In genomic region chr1:41321277-41321676, GRCh38 we compare ENCODE assay signal across 24 cellular contexts. TPM values are rescaled to one million over a fixed set of nuclear protein-coding genes. Genes with fewer than 3 reads are reported as not detected.
"Had no signal": no experiment of that assay in that cellular context is flagged by ENCODE, and none has a peak within 500 bp of the region (broad histone marks: within the 10 kb centered on the region; RNA-seq: fewer than 3 reads in every experiment).

No MANE protein-coding gene starts in this region.

- H3K36me3 Mint-ChIP-seq: activated CD4-positive, alpha-beta memory T cell treated with anti-CD3 and anti-CD28 coated beads for 36 hours; activated naive CD8-positive, alpha-beta T cell; brain had no signal

- H3K4me2 ChIP-seq: KMS-11 had no signal

- H3K27ac ChIP-seq: KMS-11 had no signal

- ATAC-seq: T-helper 17 cell had no signal

- H3K9ac ChIP-seq: KMS-11 had no signal

- H3K4me1 Mint-ChIP-seq: activated CD4-positive, alpha-beta T cell treated with anti-CD3 and anti-CD28 coated beads, Interleukin-2, amount 10 ng/mL, durations not matched to agents 7 days and 5 days; central memory CD8-positive, alpha-beta T cell had no signal

- DNase-seq: activated CD4-positive, alpha-beta memory T cell treated with anti-CD3 and anti-CD28 coated beads for 36 hours; activated CD4-positive, alpha-beta T cell treated with anti-CD3 and anti-CD28 coated beads, Interleukin-2, amount 10 ng/mL, durations not matched to agents 7 days and 5 days; activated CD4-positive, CD25-positive, alpha-beta regulatory T cell; activated effector memory CD4-positive, alpha-beta T cell treated with anti-CD3 and anti-CD28 coated beads, Interleukin-2, amount 50 U/mL, for 16 hours; activated naive CD4-positive, alpha-beta T cell treated with Interleukin-2 at 50 U/mL for 16 hours; activated T-cell treated with anti-CD3 and anti-CD28 coated beads, Interleukin-2, amount 50 U/mL, for 24 hours; amygdala; NCI-H1092; NCI-H1417 treated with DMSO at 0.1 percent for 48 hours; NCI-H2029; NCI-H2107; NCI-H345; NCI-H510A; NCI-H526 treated with DMSO at 0.1 percent for 48 hours; SIG-M5; T-helper 17 cell; T-helper 9 cell had no signal

- H3K9me3 Mint-ChIP-seq: activated CD4-positive, alpha-beta memory T cell treated with anti-CD3 and anti-CD28 coated beads for 36 hours; activated CD4-positive, alpha-beta T cell treated with anti-CD3 and anti-CD28 coated beads, Interleukin-2, amount 10 ng/mL, durations not matched to agents 7 days and 5 days; activated T-cell treated with anti-CD3 and anti-CD28 coated beads, Interleukin-2, amount 50 U/mL, for 24 hours; activated T-helper 1 cell treated with anti-CD3 and anti-CD28 coated beads, Interleukin-12 subunit alpha, Interleukin-12 subunit beta, Interleukin-2, Interleukin-4 antibody, amounts not matched to agents 30 ng/mL and 10 ng/mL and 1 ng/mL, durations not matched to agents 14 hours and 24 hours and 36 hours; brain; central memory CD8-positive, alpha-beta T cell had no signal

- H3K27me3 Mint-ChIP-seq: activated CD4-positive, alpha-beta memory T cell treated with anti-CD3 and anti-CD28 coated beads for 36 hours; activated CD4-positive, alpha-beta T cell treated with anti-CD3 and anti-CD28 coated beads, Interleukin-2, amount 10 ng/mL, durations not matched to agents 7 days and 5 days; activated naive CD8-positive, alpha-beta T cell; activated T-cell treated with anti-CD3 and anti-CD28 coated beads, Interleukin-2, amount 50 U/mL, for 24 hours; brain; central memory CD8-positive, alpha-beta T cell had no signal

- H3K4me3 Mint-ChIP-seq: activated CD4-positive, alpha-beta memory T cell treated with anti-CD3 and anti-CD28 coated beads for 36 hours; activated CD4-positive, alpha-beta T cell treated with anti-CD3 and anti-CD28 coated beads, Interleukin-2, amount 10 ng/mL, durations not matched to agents 7 days and 5 days; activated naive CD8-positive, alpha-beta T cell; activated T-cell treated with anti-CD3 and anti-CD28 coated beads, Interleukin-2, amount 50 U/mL, for 24 hours; activated T-helper 1 cell treated with anti-CD3 and anti-CD28 coated beads, Interleukin-12 subunit alpha, Interleukin-12 subunit beta, Interleukin-2, Interleukin-4 antibody, amounts not matched to agents 30 ng/mL and 10 ng/mL and 1 ng/mL, durations not matched to agents 14 hours and 24 hours and 36 hours; brain; central memory CD8-positive, alpha-beta T cell; T-helper 17 cell had no signal

- H3K27ac Mint-ChIP-seq: activated CD4-positive, alpha-beta memory T cell treated with anti-CD3 and anti-CD28 coated beads for 36 hours; activated CD4-positive, alpha-beta T cell treated with anti-CD3 and anti-CD28 coated beads, Interleukin-2, amount 10 ng/mL, durations not matched to agents 7 days and 5 days; activated naive CD8-positive, alpha-beta T cell; activated T-cell treated with anti-CD3 and anti-CD28 coated beads, Interleukin-2, amount 50 U/mL, for 24 hours; activated T-helper 1 cell treated with anti-CD3 and anti-CD28 coated beads, Interleukin-12 subunit alpha, Interleukin-12 subunit beta, Interleukin-2, Interleukin-4 antibody, amounts not matched to agents 30 ng/mL and 10 ng/mL and 1 ng/mL, durations not matched to agents 14 hours and 24 hours and 36 hours; T-helper 17 cell had no signal

RNA-seq across cellular contexts. Expression of gene FOXO6, which starts 40.0 kb away (rescaled TPM):
- total RNA-seq: activated CD4-positive, alpha-beta T cell treated with anti-CD3 and anti-CD28 coated beads, Interleukin-2, amount 10 ng/mL, durations not matched to agents 7 days and 5 days; activated T-helper 1 cell treated with anti-CD3 and anti-CD28 coated beads, Interleukin-12 subunit alpha, Interleukin-12 subunit beta, Interleukin-2, Interleukin-4 antibody, amounts not matched to agents 30 ng/mL and 10 ng/mL and 1 ng/mL, durations not matched to agents 14 hours and 24 hours and 36 hours; OCI-LY7; RPMI7951 had no signal
